In genomic region chr11:78417888-78418583, GRCh38 we compare ENCODE assay signal across 8 cellular contexts. TPM values are rescaled to one million over a fixed set of nuclear protein-coding genes. Genes with fewer than 3 reads are reported as not detected.
DNase-seq lines count a peak whose midpoint lies in the region; ATAC-seq and TF ChIP-seq lines count a peak whose summit lies in the region.

No MANE protein-coding gene starts in this region.

- no peaks in the 10 kb centered on the region for H3K27me3 ChIP-seq in layer of hippocampus (ENCODE audit: control insufficient read depth, insufficient read depth, low read length)

- H3K9me3 Mint-ChIP-seq in chondrocyte (ENCODE audit: low read depth): no peaks in the 10 kb centered on the region

- TF ChIP-seq CTCF in chondrocyte (IDR thresholded peaks at IDR 0.05): peak; percentile 51

- H3K4me1 Mint-ChIP-seq in chondrocyte (ENCODE audit: low read depth): peaks cover 36% of the 10 kb centered on the region

- H3K4me3 Mint-ChIP-seq in chondrocyte (ENCODE audit: unreplicated experiment): peak overlapping the region; percentile 73

- H3K27ac ChIP-seq in layer of hippocampus (ENCODE audit: low read depth, low read length): peak overlapping the region; percentile 89

- H3K36me3 Mint-ChIP-seq in chondrocyte (ENCODE audit: low read depth): no peaks in the 10 kb centered on the region

- no peaks in the 10 kb centered on the region for H3K27me3 Mint-ChIP-seq in chondrocyte (ENCODE audit: low read depth)

- DNase-seq in SKM-1 treated with dmso at 0.1 percent for 144 hours (lab: John Stamatoyannopoulos, UW; ENCODE audit: unreplicated experiment): peak; percentile 71
- no peak for DNase-seq in SKM-1 (lab: John Stamatoyannopoulos, UW; ENCODE audit: unreplicated experiment)
- DNase-seq in NCI-H2196 (lab: John Stamatoyannopoulos, UW; ENCODE audit: unreplicated experiment): peak; percentile 93
- DNase-seq in activated CD4-positive, CD25-positive, alpha-beta regulatory T cell treated with anti-CD3 and anti-CD28 coated beads, Interleukin-2, amount 50 U/mL, for 72 hours: peak; percentile 72
- no peak for DNase-seq in chondrocyte (ENCODE audit: low spot score)
- DNase-seq in stimulated activated CD4-positive, alpha-beta T cell treated with anti-CD3 and anti-CD28 coated beads, Interleukin-1b, Interleukin-23, amount 100 ng/mL, for 24 hours (ENCODE audit: low read depth in 4 of 4, low spot score in 1 of 4): peak; percentile 33 to 68 (median 44)

- peak overlapping the region; percentile 68 for H3K27ac Mint-ChIP-seq in chondrocyte (ENCODE audit: unreplicated experiment)

- ATAC-seq in HG03025 (IDR thresholded peaks at IDR 0.05; ENCODE audit: low FRiP score, unreplicated experiment): peak; percentile 43

RNA-seq across cellular contexts. Expression of gene GAB2, which starts 0.4 kb away (rescaled TPM):
- 10.9 to 12.3 TPM (median 12.2 TPM) in 3 replicates for total RNA-seq in chondrocyte

Comparison
In these comparisons a context has a peak if more than half of its experiments do, and no peak if none do; other contexts are left out.
1. DNase-seq: peak in SKM-1 treated with dmso at 0.1 percent for 144 hours (single experiment), NCI-H2196 (single experiment), activated CD4-positive, CD25-positive, alpha-beta regulatory T cell treated with anti-CD3 and anti-CD28 coated beads, Interleukin-2, amount 50 U/mL, for 72 hours (single experiment) and stimulated activated CD4-positive, alpha-beta T cell treated with anti-CD3 and anti-CD28 coated beads, Interleukin-1b, Interleukin-23, amount 100 ng/mL, for 24 hours (4 of 4); none in SKM-1 (single experiment) and chondrocyte (single experiment).